1 cellular context compared by ENCODE assay signal in the genomic region with DNA sequence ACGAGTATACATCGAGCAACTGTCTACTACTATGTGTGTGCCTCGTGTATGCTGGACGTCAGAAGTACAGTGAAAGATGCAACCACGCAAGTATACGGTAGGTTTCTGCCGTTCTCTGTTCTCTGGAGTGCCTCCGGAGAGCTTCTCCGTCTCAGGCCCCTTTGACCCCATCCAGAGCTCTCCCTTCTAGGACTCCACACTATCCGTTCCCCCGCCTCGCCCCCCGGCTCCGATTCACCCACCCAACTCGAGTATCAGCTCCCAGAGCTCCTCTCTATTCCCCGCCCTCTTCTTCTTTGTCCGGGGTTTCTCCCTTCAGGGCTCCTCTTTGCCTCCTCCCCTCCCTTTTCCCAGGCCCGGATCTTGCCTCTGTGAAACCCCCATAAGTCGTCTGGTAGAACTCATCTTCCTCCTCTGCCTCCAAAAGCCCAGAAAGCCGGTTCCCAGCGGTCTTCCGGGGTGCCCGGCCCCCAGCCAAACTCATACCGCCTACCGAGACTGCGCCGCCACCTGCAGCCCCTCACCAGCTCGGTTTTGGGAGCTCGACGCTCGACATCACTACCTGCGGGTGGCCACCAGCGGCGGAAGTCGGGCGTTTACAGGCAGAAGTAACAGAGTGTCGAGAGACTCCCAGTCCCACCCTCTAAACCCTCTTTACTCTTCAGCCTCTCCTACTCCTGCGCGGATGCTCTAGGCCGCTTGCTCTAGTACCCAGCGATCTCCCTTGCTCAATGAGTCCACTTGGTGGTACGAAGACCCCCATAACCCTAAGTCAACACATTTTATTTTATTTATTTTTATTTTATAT.
TF ChIP-seq lines count a peak whose summit lies in the region.

VPS72 (minus strand) TSS at position 560 of the 808 bp plus-strand sequence; CDS start at position 484, 76 bp downstream.

TF ChIP-seq in HepG2, 621 proteins besides CTCF, POLR2A, EP300 and RAD21 (continued from another document and continues in another):
- TF ChIP-seq AHDC1 (CRISPR knock-in tag; IDR thresholded peaks at IDR 0.05; ENCODE audit: borderline replicate concordance): no peak
- TF ChIP-seq TOE1 (CRISPR knock-in tag; IDR thresholded peaks at IDR 0.05): 0 out of 2 replicates have a peak, but pooled peaks have one; percentile 36
- TF ChIP-seq ZNF350 (CRISPR knock-in tag; IDR thresholded peaks at IDR 0.05; ENCODE audit: borderline replicate concordance, low read depth): peak; percentile 90
- no peak for TF ChIP-seq ZNF446 (CRISPR knock-in tag; IDR thresholded peaks at IDR 0.05)
- TF ChIP-seq MEF2D (CRISPR knock-in tag; IDR thresholded peaks at IDR 0.05): no peak
- peak; percentile 32 for TF ChIP-seq ZNF883 (CRISPR knock-in tag; IDR thresholded peaks at IDR 0.05; ENCODE audit: not compliant biosample characterization)
- TF ChIP-seq NCOA5 (CRISPR knock-in tag; IDR thresholded peaks at IDR 0.05): no peak
- no peak for TF ChIP-seq LRRFIP1 (CRISPR knock-in tag; conservative IDR thresholded peaks at IDR 0.05)
- TF ChIP-seq IRF2 (CRISPR knock-in tag; IDR thresholded peaks at IDR 0.05): peak; percentile 93
- peak; percentile 95 for TF ChIP-seq ZNF605 (CRISPR knock-in tag; IDR thresholded peaks at IDR 0.05)
- no peak for TF ChIP-seq ZNF382 (CRISPR knock-in tag; IDR thresholded peaks at IDR 0.05; ENCODE audit: borderline replicate concordance)
- no peak for TF ChIP-seq ZNF234 (CRISPR knock-in tag; conservative IDR thresholded peaks at IDR 0.05)
- no peak for TF ChIP-seq ATF7 (IDR thresholded peaks at IDR 0.05)
- TF ChIP-seq ATF7 (CRISPR knock-in tag; IDR thresholded peaks at IDR 0.05): no peak
- TF ChIP-seq, protein P1, sequence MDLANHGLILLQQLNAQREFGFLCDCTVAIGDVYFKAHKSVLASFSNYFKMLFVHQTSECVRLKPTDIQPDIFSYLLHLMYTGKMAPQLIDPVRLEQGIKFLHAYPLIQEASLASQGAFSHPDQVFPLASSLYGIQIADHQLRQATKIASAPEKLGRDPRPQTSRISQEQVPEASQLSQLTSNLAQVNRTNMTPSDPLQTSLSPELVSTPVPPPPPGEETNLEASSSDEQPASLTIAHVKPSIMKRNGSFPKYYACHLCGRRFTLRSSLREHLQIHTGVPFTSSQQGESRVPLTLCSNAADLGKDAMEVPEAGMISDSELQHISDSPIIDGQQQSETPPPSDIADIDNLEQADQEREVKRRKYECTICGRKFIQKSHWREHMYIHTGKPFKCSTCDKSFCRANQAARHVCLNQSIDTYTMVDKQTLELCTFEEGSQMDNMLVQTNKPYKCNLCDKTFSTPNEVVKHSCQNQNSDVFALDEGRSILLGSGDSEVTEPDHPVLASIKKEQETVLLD (CRISPR knock-in tag; IDR thresholded peaks at IDR 0.05; ENCODE audit: low read depth): peak; percentile 57; the same call in 1 of the 2 replicates
- TF ChIP-seq CCAR2 (optimal IDR thresholded peaks at IDR 0.05; ENCODE audit: low read depth, low read length): peak; percentile 93
- TF ChIP-seq NR2F2 (IDR thresholded peaks at IDR 0.05; ENCODE audit: borderline replicate concordance, low read depth): no peak
- TF ChIP-seq ZNF383 (CRISPR knock-in tag; IDR thresholded peaks at IDR 0.05; ENCODE audit: borderline replicate concordance): no peak
- TF ChIP-seq SPEN (CRISPR knock-in tag; IDR thresholded peaks at IDR 0.05; ENCODE audit: low read depth): peak; percentile 81
- TF ChIP-seq ZNF546 (CRISPR knock-in tag; conservative IDR thresholded peaks at IDR 0.05): 0 out of 2 replicates have a peak, but pooled peaks have one; percentile 32
- peak; percentile 98 for TF ChIP-seq KAT8 (CRISPR knock-in tag; IDR thresholded peaks at IDR 0.05)
- no peak for TF ChIP-seq ZNF563 (CRISPR knock-in tag; IDR thresholded peaks at IDR 0.05)
- TF ChIP-seq ZNF274 (CRISPR knock-in tag; IDR thresholded peaks at IDR 0.05): no peak
- TF ChIP-seq, protein P2, sequence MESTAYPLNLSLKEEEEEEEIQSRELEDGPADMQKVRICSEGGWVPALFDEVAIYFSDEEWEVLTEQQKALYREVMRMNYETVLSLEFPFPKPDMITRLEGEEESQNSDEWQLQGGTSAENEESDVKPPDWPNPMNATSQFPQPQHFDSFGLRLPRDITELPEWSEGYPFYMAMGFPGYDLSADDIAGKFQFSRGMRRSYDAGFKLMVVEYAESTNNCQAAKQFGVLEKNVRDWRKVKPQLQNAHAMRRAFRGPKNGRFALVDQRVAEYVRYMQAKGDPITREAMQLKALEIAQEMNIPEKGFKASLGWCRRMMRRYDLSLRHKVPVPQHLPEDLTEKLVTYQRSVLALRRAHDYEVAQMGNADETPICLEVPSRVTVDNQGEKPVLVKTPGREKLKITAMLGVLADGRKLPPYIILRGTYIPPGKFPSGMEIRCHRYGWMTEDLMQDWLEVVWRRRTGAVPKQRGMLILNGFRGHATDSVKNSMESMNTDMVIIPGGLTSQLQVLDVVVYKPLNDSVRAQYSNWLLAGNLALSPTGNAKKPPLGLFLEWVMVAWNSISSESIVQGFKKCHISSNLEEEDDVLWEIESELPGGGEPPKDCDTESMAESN (CRISPR knock-in tag; conservative IDR thresholded peaks at IDR 0.05): 0 out of 2 replicates have a peak, but pooled peaks have one; percentile 35
- TF ChIP-seq E2F1 (CRISPR knock-in tag; IDR thresholded peaks at IDR 0.05): peak; percentile 62
- TF ChIP-seq, protein P3, sequence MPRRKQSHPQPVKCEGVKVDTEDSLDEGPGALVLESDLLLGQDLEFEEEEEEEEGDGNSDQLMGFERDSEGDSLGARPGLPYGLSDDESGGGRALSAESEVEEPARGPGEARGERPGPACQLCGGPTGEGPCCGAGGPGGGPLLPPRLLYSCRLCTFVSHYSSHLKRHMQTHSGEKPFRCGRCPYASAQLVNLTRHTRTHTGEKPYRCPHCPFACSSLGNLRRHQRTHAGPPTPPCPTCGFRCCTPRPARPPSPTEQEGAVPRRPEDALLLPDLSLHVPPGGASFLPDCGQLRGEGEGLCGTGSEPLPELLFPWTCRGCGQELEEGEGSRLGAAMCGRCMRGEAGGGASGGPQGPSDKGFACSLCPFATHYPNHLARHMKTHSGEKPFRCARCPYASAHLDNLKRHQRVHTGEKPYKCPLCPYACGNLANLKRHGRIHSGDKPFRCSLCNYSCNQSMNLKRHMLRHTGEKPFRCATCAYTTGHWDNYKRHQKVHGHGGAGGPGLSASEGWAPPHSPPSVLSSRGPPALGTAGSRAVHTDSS (CRISPR knock-in tag; conservative IDR thresholded peaks at IDR 0.05): no peak
- TF ChIP-seq BHLHE40 (IDR thresholded peaks at IDR 0.05; ENCODE audit: low read length): no peak
- TF ChIP-seq, protein P4, sequence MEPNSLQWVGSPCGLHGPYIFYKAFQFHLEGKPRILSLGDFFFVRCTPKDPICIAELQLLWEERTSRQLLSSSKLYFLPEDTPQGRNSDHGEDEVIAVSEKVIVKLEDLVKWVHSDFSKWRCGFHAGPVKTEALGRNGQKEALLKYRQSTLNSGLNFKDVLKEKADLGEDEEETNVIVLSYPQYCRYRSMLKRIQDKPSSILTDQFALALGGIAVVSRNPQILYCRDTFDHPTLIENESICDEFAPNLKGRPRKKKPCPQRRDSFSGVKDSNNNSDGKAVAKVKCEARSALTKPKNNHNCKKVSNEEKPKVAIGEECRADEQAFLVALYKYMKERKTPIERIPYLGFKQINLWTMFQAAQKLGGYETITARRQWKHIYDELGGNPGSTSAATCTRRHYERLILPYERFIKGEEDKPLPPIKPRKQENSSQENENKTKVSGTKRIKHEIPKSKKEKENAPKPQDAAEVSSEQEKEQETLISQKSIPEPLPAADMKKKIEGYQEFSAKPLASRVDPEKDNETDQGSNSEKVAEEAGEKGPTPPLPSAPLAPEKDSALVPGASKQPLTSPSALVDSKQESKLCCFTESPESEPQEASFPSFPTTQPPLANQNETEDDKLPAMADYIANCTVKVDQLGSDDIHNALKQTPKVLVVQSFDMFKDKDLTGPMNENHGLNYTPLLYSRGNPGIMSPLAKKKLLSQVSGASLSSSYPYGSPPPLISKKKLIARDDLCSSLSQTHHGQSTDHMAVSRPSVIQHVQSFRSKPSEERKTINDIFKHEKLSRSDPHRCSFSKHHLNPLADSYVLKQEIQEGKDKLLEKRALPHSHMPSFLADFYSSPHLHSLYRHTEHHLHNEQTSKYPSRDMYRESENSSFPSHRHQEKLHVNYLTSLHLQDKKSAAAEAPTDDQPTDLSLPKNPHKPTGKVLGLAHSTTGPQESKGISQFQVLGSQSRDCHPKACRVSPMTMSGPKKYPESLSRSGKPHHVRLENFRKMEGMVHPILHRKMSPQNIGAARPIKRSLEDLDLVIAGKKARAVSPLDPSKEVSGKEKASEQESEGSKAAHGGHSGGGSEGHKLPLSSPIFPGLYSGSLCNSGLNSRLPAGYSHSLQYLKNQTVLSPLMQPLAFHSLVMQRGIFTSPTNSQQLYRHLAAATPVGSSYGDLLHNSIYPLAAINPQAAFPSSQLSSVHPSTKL (CRISPR knock-in tag; IDR thresholded peaks at IDR 0.05): peak; percentile 56; the same call in 1 of the 2 replicates
- TF ChIP-seq MBNL3 (CRISPR knock-in tag; conservative IDR thresholded peaks at IDR 0.05): no peak
- peak; percentile 76 for TF ChIP-seq PHF5A (CRISPR knock-in tag; IDR thresholded peaks at IDR 0.05; ENCODE audit: low read depth, unreplicated experiment)
- no peak for TF ChIP-seq ZNF713 (CRISPR knock-in tag; IDR thresholded peaks at IDR 0.05)
- TF ChIP-seq, protein P5, sequence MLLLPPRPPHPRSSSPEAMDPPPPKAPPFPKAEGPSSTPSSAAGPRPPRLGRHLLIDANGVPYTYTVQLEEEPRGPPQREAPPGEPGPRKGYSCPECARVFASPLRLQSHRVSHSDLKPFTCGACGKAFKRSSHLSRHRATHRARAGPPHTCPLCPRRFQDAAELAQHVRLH (CRISPR knock-in tag; IDR thresholded peaks at IDR 0.05; ENCODE audit: borderline replicate concordance, low read depth): peak; percentile 72
- TF ChIP-seq NKX3-1 (CRISPR knock-in tag; IDR thresholded peaks at IDR 0.05): 0 out of 2 replicates have a peak, but pooled peaks have one; percentile 64
- no peak for TF ChIP-seq ZNF3 (CRISPR knock-in tag; IDR thresholded peaks at IDR 0.05)
- TF ChIP-seq ZNF414 (CRISPR knock-in tag; IDR thresholded peaks at IDR 0.05): no peak
- peak; percentile 66; the same call in 1 of the 2 replicates for TF ChIP-seq ZNF232 (CRISPR knock-in tag; IDR thresholded peaks at IDR 0.05; ENCODE audit: borderline replicate concordance)
- TF ChIP-seq CBX2 (IDR thresholded peaks at IDR 0.05; ENCODE audit: low read depth, low read length): no peak
- TF ChIP-seq CBX2 (CRISPR knock-in tag; IDR thresholded peaks at IDR 0.05; ENCODE audit: low read depth): no peak
